Comparison of ENCODE assay signal across 1 cellular context in the genomic region with DNA sequence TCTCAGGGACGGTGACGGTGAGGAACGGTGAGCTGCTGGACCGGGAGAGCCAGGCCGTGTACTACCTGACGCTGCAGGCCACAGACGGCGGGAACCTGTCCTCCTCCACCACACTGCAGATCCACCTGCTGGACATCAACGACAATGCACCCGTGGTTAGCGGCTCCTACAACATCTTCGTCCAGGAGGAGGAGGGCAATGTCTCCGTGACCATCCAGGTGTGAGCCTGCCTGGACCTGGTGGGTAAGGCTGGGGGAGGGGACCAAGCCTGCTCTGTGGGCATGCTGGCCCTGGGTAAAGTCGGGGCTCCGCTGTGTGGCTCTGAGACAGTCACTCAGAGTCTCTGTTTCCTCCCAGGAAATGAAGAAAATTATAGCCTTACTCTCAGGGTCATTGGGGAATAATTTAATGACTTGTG.
A peak's percentile ranks its signal among the peaks of the same experiment; 100 is the strongest.
TF ChIP-seq lines count a peak whose summit lies in the region.

No MANE protein-coding gene starts in this region.

TF ChIP-seq in WTC11, 78 proteins besides CTCF, POLR2A, EP300 and RAD21 (continued from another document and continues in another):
- TF ChIP-seq, protein P1, sequence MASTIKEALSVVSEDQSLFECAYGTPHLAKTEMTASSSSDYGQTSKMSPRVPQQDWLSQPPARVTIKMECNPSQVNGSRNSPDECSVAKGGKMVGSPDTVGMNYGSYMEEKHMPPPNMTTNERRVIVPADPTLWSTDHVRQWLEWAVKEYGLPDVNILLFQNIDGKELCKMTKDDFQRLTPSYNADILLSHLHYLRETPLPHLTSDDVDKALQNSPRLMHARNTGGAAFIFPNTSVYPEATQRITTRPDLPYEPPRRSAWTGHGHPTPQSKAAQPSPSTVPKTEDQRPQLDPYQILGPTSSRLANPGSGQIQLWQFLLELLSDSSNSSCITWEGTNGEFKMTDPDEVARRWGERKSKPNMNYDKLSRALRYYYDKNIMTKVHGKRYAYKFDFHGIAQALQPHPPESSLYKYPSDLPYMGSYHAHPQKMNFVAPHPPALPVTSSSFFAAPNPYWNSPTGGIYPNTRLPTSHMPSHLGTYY (CRISPR knock-in tag; IDR thresholded peaks at IDR 0.05), result no peak
- TF ChIP-seq, protein P2, sequence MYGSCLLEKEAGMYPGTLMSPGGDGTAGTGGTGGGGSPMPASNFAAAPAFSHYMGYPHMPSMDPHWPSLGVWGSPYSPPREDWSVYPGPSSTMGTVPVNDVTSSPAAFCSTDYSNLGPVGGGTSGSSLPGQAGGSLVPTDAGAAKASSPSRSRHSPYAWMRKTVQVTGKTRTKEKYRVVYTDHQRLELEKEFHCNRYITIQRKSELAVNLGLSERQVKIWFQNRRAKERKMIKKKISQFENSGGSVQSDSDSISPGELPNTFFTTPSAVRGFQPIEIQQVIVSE (CRISPR knock-in tag; IDR thresholded peaks at IDR 0.05; ENCODE audit: borderline replicate concordance), result no peak
- TF ChIP-seq, protein P3, sequence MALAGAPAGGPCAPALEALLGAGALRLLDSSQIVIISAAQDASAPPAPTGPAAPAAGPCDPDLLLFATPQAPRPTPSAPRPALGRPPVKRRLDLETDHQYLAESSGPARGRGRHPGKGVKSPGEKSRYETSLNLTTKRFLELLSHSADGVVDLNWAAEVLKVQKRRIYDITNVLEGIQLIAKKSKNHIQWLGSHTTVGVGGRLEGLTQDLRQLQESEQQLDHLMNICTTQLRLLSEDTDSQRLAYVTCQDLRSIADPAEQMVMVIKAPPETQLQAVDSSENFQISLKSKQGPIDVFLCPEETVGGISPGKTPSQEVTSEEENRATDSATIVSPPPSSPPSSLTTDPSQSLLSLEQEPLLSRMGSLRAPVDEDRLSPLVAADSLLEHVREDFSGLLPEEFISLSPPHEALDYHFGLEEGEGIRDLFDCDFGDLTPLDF (CRISPR knock-in tag; IDR thresholded peaks at IDR 0.05), result 0 out of 2 replicates have a peak, but pooled peaks have one; percentile 67
- no peak for TF ChIP-seq ESRRA (CRISPR knock-in tag; IDR thresholded peaks at IDR 0.05; ENCODE audit: borderline replicate concordance)
- TF ChIP-seq, protein P4, sequence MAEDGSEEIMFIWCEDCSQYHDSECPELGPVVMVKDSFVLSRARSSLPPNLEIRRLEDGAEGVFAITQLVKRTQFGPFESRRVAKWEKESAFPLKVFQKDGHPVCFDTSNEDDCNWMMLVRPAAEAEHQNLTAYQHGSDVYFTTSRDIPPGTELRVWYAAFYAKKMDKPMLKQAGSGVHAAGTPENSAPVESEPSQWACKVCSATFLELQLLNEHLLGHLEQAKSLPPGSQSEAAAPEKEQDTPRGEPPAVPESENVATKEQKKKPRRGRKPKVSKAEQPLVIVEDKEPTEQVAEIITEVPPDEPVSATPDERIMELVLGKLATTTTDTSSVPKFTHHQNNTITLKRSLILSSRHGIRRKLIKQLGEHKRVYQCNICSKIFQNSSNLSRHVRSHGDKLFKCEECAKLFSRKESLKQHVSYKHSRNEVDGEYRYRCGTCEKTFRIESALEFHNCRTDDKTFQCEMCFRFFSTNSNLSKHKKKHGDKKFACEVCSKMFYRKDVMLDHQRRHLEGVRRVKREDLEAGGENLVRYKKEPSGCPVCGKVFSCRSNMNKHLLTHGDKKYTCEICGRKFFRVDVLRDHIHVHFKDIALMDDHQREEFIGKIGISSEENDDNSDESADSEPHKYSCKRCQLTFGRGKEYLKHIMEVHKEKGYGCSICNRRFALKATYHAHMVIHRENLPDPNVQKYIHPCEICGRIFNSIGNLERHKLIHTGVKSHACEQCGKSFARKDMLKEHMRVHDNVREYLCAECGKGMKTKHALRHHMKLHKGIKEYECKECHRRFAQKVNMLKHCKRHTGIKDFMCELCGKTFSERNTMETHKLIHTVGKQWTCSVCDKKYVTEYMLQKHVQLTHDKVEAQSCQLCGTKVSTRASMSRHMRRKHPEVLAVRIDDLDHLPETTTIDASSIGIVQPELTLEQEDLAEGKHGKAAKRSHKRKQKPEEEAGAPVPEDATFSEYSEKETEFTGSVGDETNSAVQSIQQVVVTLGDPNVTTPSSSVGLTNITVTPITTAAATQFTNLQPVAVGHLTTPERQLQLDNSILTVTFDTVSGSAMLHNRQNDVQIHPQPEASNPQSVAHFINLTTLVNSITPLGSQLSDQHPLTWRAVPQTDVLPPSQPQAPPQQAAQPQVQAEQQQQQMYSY (CRISPR knock-in tag; IDR thresholded peaks at IDR 0.05), result no peak
- TF ChIP-seq FOXP1 (CRISPR knock-in tag; IDR thresholded peaks at IDR 0.05; ENCODE audit: borderline replicate concordance), result peak; percentile 77; the same call in 1 of the 2 replicates
- no peak for TF ChIP-seq NR3C1 (CRISPR knock-in tag; conservative IDR thresholded peaks at IDR 0.05; ENCODE audit: low read depth)
- TF ChIP-seq SP1 (CRISPR knock-in tag; conservative IDR thresholded peaks at IDR 0.05), result no peak
- no peak for TF ChIP-seq NFATC4 (CRISPR knock-in tag; IDR thresholded peaks at IDR 0.05)
- TF ChIP-seq, protein P5, sequence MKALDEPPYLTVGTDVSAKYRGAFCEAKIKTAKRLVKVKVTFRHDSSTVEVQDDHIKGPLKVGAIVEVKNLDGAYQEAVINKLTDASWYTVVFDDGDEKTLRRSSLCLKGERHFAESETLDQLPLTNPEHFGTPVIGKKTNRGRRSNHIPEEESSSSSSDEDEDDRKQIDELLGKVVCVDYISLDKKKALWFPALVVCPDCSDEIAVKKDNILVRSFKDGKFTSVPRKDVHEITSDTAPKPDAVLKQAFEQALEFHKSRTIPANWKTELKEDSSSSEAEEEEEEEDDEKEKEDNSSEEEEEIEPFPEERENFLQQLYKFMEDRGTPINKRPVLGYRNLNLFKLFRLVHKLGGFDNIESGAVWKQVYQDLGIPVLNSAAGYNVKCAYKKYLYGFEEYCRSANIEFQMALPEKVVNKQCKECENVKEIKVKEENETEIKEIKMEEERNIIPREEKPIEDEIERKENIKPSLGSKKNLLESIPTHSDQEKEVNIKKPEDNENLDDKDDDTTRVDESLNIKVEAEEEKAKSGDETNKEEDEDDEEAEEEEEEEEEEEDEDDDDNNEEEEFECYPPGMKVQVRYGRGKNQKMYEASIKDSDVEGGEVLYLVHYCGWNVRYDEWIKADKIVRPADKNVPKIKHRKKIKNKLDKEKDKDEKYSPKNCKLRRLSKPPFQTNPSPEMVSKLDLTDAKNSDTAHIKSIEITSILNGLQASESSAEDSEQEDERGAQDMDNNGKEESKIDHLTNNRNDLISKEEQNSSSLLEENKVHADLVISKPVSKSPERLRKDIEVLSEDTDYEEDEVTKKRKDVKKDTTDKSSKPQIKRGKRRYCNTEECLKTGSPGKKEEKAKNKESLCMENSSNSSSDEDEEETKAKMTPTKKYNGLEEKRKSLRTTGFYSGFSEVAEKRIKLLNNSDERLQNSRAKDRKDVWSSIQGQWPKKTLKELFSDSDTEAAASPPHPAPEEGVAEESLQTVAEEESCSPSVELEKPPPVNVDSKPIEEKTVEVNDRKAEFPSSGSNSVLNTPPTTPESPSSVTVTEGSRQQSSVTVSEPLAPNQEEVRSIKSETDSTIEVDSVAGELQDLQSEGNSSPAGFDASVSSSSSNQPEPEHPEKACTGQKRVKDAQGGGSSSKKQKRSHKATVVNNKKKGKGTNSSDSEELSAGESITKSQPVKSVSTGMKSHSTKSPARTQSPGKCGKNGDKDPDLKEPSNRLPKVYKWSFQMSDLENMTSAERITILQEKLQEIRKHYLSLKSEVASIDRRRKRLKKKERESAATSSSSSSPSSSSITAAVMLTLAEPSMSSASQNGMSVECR (CRISPR knock-in tag; IDR thresholded peaks at IDR 0.05; ENCODE audit: borderline replicate concordance), result no peak
- TF ChIP-seq, protein P6, sequence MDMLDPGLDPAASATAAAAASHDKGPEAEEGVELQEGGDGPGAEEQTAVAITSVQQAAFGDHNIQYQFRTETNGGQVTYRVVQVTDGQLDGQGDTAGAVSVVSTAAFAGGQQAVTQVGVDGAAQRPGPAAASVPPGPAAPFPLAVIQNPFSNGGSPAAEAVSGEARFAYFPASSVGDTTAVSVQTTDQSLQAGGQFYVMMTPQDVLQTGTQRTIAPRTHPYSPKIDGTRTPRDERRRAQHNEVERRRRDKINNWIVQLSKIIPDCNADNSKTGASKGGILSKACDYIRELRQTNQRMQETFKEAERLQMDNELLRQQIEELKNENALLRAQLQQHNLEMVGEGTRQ (CRISPR knock-in tag; IDR thresholded peaks at IDR 0.05), result no peak
- TF ChIP-seq, protein P7, sequence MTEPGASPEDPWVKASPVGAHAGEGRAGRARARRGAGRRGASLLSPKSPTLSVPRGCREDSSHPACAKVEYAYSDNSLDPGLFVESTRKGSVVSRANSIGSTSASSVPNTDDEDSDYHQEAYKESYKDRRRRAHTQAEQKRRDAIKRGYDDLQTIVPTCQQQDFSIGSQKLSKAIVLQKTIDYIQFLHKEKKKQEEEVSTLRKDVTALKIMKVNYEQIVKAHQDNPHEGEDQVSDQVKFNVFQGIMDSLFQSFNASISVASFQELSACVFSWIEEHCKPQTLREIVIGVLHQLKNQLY (CRISPR knock-in tag; IDR thresholded peaks at IDR 0.05), result no peak
- TF ChIP-seq, protein P8, sequence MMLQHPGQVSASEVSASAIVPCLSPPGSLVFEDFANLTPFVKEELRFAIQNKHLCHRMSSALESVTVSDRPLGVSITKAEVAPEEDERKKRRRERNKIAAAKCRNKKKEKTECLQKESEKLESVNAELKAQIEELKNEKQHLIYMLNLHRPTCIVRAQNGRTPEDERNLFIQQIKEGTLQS (CRISPR knock-in tag; conservative IDR thresholded peaks at IDR 0.05), result no peak
- TF ChIP-seq, protein P9, sequence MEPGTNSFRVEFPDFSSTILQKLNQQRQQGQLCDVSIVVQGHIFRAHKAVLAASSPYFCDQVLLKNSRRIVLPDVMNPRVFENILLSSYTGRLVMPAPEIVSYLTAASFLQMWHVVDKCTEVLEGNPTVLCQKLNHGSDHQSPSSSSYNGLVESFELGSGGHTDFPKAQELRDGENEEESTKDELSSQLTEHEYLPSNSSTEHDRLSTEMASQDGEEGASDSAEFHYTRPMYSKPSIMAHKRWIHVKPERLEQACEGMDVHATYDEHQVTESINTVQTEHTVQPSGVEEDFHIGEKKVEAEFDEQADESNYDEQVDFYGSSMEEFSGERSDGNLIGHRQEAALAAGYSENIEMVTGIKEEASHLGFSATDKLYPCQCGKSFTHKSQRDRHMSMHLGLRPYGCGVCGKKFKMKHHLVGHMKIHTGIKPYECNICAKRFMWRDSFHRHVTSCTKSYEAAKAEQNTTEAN (CRISPR knock-in tag; IDR thresholded peaks at IDR 0.05), result no peak
- TF ChIP-seq SMAD3 (CRISPR knock-in tag; IDR thresholded peaks at IDR 0.05; ENCODE audit: borderline replicate concordance), result no peak
- TF ChIP-seq, protein P10, sequence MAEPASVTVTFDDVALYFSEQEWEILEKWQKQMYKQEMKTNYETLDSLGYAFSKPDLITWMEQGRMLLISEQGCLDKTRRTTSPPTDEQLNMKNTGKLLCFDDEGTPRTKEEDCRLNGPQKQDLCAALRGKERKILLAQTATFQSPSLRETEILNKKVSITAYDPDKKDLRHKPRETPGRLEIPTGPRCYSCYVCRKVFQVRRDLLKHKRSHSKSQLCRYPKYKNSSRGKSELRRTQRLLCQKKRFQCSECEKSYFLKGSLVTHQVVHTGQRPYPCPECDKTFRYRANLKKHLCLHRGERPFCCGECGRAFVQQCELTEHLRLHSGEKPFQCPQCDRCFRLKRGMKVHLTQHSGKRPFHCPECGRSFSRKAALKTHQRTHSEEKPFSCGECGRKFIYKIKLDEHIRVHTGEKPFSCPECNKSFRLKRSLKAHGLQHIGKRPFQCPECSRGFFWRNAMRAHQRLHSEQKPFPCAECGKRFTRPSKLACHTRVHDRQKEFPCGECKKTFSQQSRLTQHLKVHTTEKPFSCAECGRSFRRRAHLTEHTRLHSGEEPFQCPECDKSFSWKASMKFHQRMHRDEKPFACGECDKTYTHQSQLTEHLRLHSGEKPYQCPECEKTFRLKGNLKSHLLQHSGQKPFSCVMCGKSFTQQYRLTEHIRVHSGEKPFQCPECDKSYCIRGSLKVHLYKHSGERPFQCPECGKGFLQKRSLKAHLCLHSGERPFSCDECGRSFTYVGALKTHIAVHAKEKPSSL (CRISPR knock-in tag; conservative IDR thresholded peaks at IDR 0.05), result no peak
- TF ChIP-seq NFE2L1 (CRISPR knock-in tag; IDR thresholded peaks at IDR 0.05), result no peak; the same call in 1 of the 2 replicates
- no peak for TF ChIP-seq SOX15 (CRISPR knock-in tag; IDR thresholded peaks at IDR 0.05)
- TF ChIP-seq NR2C2 (CRISPR knock-in tag; IDR thresholded peaks at IDR 0.05), result no peak
- no peak for TF ChIP-seq FOXJ3 (CRISPR knock-in tag; IDR thresholded peaks at IDR 0.05; ENCODE audit: borderline replicate concordance)
- no peak for TF ChIP-seq OVOL2 (CRISPR knock-in tag; IDR thresholded peaks at IDR 0.05; ENCODE audit: borderline replicate concordance)
- 0 out of 2 replicates have a peak, but pooled peaks have one; percentile 25 for TF ChIP-seq ETV6 (CRISPR knock-in tag; IDR thresholded peaks at IDR 0.05)
- TF ChIP-seq, protein P11, sequence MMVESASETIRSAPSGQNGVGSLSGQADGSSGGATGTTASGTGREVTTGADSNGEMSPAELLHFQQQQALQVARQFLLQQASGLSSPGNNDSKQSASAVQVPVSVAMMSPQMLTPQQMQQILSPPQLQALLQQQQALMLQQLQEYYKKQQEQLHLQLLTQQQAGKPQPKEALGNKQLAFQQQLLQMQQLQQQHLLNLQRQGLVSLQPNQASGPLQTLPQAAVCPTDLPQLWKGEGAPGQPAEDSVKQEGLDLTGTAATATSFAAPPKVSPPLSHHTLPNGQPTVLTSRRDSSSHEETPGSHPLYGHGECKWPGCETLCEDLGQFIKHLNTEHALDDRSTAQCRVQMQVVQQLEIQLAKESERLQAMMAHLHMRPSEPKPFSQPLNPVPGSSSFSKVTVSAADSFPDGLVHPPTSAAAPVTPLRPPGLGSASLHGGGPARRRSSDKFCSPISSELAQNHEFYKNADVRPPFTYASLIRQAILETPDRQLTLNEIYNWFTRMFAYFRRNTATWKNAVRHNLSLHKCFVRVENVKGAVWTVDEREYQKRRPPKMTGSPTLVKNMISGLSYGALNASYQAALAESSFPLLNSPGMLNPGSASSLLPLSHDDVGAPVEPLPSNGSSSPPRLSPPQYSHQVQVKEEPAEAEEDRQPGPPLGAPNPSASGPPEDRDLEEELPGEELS (CRISPR knock-in tag; IDR thresholded peaks at IDR 0.05), result no peak
- TF ChIP-seq IRF2 (CRISPR knock-in tag; IDR thresholded peaks at IDR 0.05; ENCODE audit: borderline replicate concordance, low read depth), result no peak
- no peak for TF ChIP-seq FOXK1 (CRISPR knock-in tag; IDR thresholded peaks at IDR 0.05)
- TF ChIP-seq MXD4 (CRISPR knock-in tag; IDR thresholded peaks at IDR 0.05; ENCODE audit: borderline replicate concordance), result no peak
- TF ChIP-seq ATF1 (CRISPR knock-in tag; IDR thresholded peaks at IDR 0.05), result no peak
- no peak for TF ChIP-seq RORB (CRISPR knock-in tag; IDR thresholded peaks at IDR 0.05)
- TF ChIP-seq TEAD4 (CRISPR knock-in tag; IDR thresholded peaks at IDR 0.05), result no peak
- no peak for TF ChIP-seq ZNF416 (CRISPR knock-in tag; IDR thresholded peaks at IDR 0.05)
- TF ChIP-seq, protein P12, sequence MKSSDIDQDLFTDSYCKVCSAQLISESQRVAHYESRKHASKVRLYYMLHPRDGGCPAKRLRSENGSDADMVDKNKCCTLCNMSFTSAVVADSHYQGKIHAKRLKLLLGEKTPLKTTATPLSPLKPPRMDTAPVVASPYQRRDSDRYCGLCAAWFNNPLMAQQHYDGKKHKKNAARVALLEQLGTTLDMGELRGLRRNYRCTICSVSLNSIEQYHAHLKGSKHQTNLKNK (CRISPR knock-in tag; IDR thresholded peaks at IDR 0.05), result no peak
- TF ChIP-seq CREM (CRISPR knock-in tag; IDR thresholded peaks at IDR 0.05), result no peak
- TF ChIP-seq, protein P13, sequence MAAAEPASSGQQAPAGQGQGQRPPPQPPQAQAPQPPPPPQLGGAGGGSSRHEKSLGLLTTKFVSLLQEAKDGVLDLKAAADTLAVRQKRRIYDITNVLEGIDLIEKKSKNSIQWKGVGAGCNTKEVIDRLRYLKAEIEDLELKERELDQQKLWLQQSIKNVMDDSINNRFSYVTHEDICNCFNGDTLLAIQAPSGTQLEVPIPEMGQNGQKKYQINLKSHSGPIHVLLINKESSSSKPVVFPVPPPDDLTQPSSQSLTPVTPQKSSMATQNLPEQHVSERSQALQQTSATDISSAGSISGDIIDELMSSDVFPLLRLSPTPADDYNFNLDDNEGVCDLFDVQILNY (CRISPR knock-in tag; IDR thresholded peaks at IDR 0.05), result peak; percentile 88; the same call in 1 of the 2 replicates
